In genomic region chr13:109383683-109384082, GRCh38 we compare ENCODE assay signal across 17 cellular contexts.
DNase-seq lines count a peak whose midpoint lies in the region; ATAC-seq, FAIRE-seq and TF ChIP-seq lines count a peak whose summit lies in the region.
"Had no signal": no experiment of that assay in that cellular context is flagged by ENCODE, and none has a peak within 500 bp of the region (broad histone marks: within the 10 kb centered on the region; RNA-seq: fewer than 3 reads in every experiment).

No MANE protein-coding gene starts in this region.

- no peaks in the 10 kb centered on the region for H3K9me3 Mint-ChIP-seq in astrocyte (ENCODE audit: unreplicated experiment)
- H3K9me3 Mint-ChIP-seq: T-helper 1 cell treated with Interleukin-12 subunit alpha and Interleukin-12 subunit beta and Interleukin-4 antibody, amounts not matched to agents 30 μg/mL and 1 μg/mL, for 36 hours had no signal

- 86% methylated on average over 1 of the region's 1 CpG; no CpG with 5 or more reads in 1 of the 2 donors for WGBS in gastroesophageal sphincter (ENCODE audit: low coverage in 1 of 2), 2 donors

- TF ChIP-seq CTCF in AG04449 (IDR thresholded peaks at IDR 0.05; ENCODE audit: insufficient read depth, low read length, missing control alignments) (no peak), astrocyte (IDR thresholded peaks at IDR 0.05; ENCODE audit: insufficient read depth, low read depth, low read length) (no peak), gastroesophageal sphincter (IDR thresholded peaks at IDR 0.05) (no peak), left lung (IDR thresholded peaks at IDR 0.05) (no peak)

- H4K20me1 ChIP-seq in astrocyte (ENCODE audit: insufficient read depth, low read length), result no peaks in the 10 kb centered on the region

- H3K27ac ChIP-seq in astrocyte (ENCODE audit: low read depth, low read length), result peak overlapping the region; percentile 64
- no peak overlapping the region for H3K27ac ChIP-seq in gastroesophageal sphincter
- H3K27ac ChIP-seq in left lung, result no peak overlapping the region
- H3K27ac ChIP-seq: ascending aorta, parathyroid adenoma, transverse colon had no signal

- no peaks in the 10 kb centered on the region for H3K36me3 Mint-ChIP-seq in astrocyte (ENCODE audit: low read depth, unreplicated experiment)
- H3K36me3 Mint-ChIP-seq: memory B cell had no signal

- no peaks in the 10 kb centered on the region for H3K27me3 ChIP-seq in astrocyte (ENCODE audit: insufficient read depth, low read length)
- no peaks in the 10 kb centered on the region for H3K27me3 ChIP-seq in gastroesophageal sphincter
- no peaks in the 10 kb centered on the region for H3K27me3 ChIP-seq in left lung
- H3K27me3 ChIP-seq: ascending aorta, transverse colon had no signal

- H3K79me2 ChIP-seq in astrocyte (ENCODE audit: insufficient read depth, low read length), result no peaks in the 10 kb centered on the region
- H3K79me2 ChIP-seq: parathyroid adenoma had no signal

- FAIRE-seq in astrocyte (lab: Jason Lieb, UNC), result peak; percentile 92

- H3K9me3 ChIP-seq in astrocyte (ENCODE audit: insufficient read depth, low read depth, low read length) (no peaks in the 10 kb centered on the region), gastroesophageal sphincter (no peaks in the 10 kb centered on the region), left lung (no peaks in the 10 kb centered on the region)
- H3K9me3 ChIP-seq: ascending aorta, transverse colon had no signal

- DNase-seq in AG04449 (ENCODE audit: low read depth, low spot score) (peak; percentile 44), LHCN-M2 (ENCODE audit: low read depth) (peak; percentile 69), astrocyte (ENCODE audit: low read depth) (peak; percentile 88), hepatic stellate cell (ENCODE audit: low spot score) (peak; percentile 43), CD1c-positive myeloid dendritic cell (ENCODE audit: extremely low spot score) (no peak), pons (ENCODE audit: low spot score) (no peak), left lung (no peak)
- DNase-seq: activated CD4-positive, alpha-beta T cell treated with anti-CD3 and anti-CD28 coated beads for 48 hours; DMS53; effector memory CD4-positive, alpha-beta T cell; NCI-H2171; transverse colon had no signal

- H3K36me3 ChIP-seq in astrocyte (ENCODE audit: insufficient read depth, low read length) (no peaks in the 10 kb centered on the region), gastroesophageal sphincter (no peaks in the 10 kb centered on the region), left lung (no peaks in the 10 kb centered on the region)
- H3K36me3 ChIP-seq: ascending aorta, transverse colon had no signal

- H3K4me2 ChIP-seq in astrocyte (ENCODE audit: low read length), result peak overlapping the region; percentile 50

- H3K4me3 Mint-ChIP-seq in astrocyte (ENCODE audit: unreplicated experiment), result peak overlapping the region; percentile 27
- H3K4me3 Mint-ChIP-seq: memory B cell; T-helper 1 cell treated with Interleukin-12 subunit alpha and Interleukin-12 subunit beta and Interleukin-4 antibody, amounts not matched to agents 30 μg/mL and 1 μg/mL, for 36 hours had no signal

- peak overlapping the region; percentile 92 for H3K27ac Mint-ChIP-seq in astrocyte (ENCODE audit: unreplicated experiment)
- H3K27ac Mint-ChIP-seq: memory B cell; T-helper 1 cell treated with Interleukin-12 subunit alpha and Interleukin-12 subunit beta and Interleukin-4 antibody, amounts not matched to agents 30 μg/mL and 1 μg/mL, for 36 hours had no signal

- no peaks in the 10 kb centered on the region for H3K27me3 Mint-ChIP-seq in astrocyte (ENCODE audit: low read depth, unreplicated experiment)
- H3K27me3 Mint-ChIP-seq: memory B cell had no signal

- TF ChIP-seq POLR2A in gastroesophageal sphincter (IDR thresholded peaks at IDR 0.05), result no peak

- no peak for ATAC-seq in gastroesophageal sphincter
- ATAC-seq in left lung, result no peak

- CTCF ChIA-PET in AG04449 (lab: Yijun Ruan, JAX), result interaction anchor here (0.8 to 1.3 kb wide), 2 partner anchors 237 to 393 kb away, joined by 4 to 7 read pairs; no protein-coding TSS in a partner anchor

- peaks cover 26% of the 10 kb centered on the region for H3K4me1 ChIP-seq in astrocyte (ENCODE audit: insufficient read depth, low read length)
- H3K4me1 ChIP-seq in gastroesophageal sphincter, result no peaks in the 10 kb centered on the region
- peaks cover 0 to 25% of the 10 kb centered on the region in 2 donors for H3K4me1 ChIP-seq in left lung
- H3K4me1 ChIP-seq: parathyroid adenoma, transverse colon had no signal

- POLR2A ChIA-PET in AG04449 (lab: Yijun Ruan, JAX), result no interaction called here

- peak overlapping the region; percentile 47 for H3K9ac ChIP-seq in astrocyte (ENCODE audit: low read length)
- H3K9ac ChIP-seq: parathyroid adenoma had no signal

- H3K4me1 Mint-ChIP-seq in astrocyte (ENCODE audit: low read depth, unreplicated experiment), result peaks cover 29% of the 10 kb centered on the region
- H3K4me1 Mint-ChIP-seq: memory B cell had no signal

- no peak overlapping the region for H2AFZ ChIP-seq in astrocyte (ENCODE audit: low read depth, low read length)
- H2AFZ ChIP-seq: parathyroid adenoma had no signal

- TF ChIP-seq EP300 in gastroesophageal sphincter (IDR thresholded peaks at IDR 0.05), result no peak

- intact Hi-C loops in left lung (cut with DNase I), result no loop called here

- H3K4me3 ChIP-seq in AG04449 (ENCODE audit: low read depth, low read length) (no peak overlapping the region), astrocyte (ENCODE audit: insufficient read depth, low read depth, low read length) (no peak overlapping the region), gastroesophageal sphincter (no peak overlapping the region), left lung (no peak overlapping the region)
- H3K4me3 ChIP-seq: ascending aorta, transverse colon had no signal

Comparison
In these comparisons a context has a peak if more than half of its experiments do, and no peak if none do; other contexts are left out.
1. DNase-seq: peak in AG04449 (single experiment), LHCN-M2 (single experiment), astrocyte (single experiment) and hepatic stellate cell (single experiment); none in CD1c-positive myeloid dendritic cell (single experiment), pons (single experiment) and left lung (0 of 2).